Comparison of ENCODE assay signal across 16 cellular contexts in the genomic region with DNA sequence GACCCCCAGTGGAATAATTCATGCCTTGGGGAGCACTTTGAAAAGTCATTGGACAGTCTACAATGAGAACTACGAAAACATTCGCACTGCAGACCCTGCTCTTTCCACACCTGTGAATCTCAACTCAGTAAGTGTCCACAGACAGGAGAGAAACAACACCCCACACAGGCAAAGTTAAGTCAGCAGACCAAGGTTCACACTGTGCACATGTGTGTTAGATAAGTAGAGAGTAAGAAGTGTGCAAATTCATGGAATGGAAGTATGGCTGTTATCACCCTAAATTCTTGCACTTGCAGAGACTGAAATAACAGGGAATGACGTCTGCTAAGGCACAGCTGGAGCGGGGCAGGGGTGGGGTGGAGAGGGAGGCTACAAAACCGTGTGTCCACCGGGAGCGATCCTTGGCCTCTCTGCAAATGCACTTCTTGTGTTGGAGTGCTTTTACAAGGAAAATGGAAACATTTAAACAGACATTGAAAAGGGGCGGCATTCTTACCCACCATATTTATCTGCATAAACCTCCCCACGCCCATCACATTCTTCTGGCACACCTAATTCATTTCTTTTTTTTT. TPM values are rescaled to one million over a fixed set of nuclear protein-coding genes. Genes with fewer than 3 reads are reported as not detected.
DNase-seq lines count a peak whose midpoint lies in the region; ATAC-seq and TF ChIP-seq lines count a peak whose summit lies in the region.
"Had no signal": no experiment of that assay in that cellular context is flagged by ENCODE, and none has a peak within 500 bp of the region (broad histone marks: within the 10 kb centered on the region; RNA-seq: fewer than 3 reads in every experiment).

No MANE protein-coding gene starts in this region.

- H3K27ac Mint-ChIP-seq in activated T-helper 2 cell treated with anti-CD3 and anti-CD28 coated beads, Interferon-gamma antibody, Interleukin-2, Interleukin-4, amounts not matched to agents 10 μg/mL and 5 μg/mL and 100 μg/mL, durations not matched to agents 14 hours and 24 hours and 36 hours = no peak overlapping the region
- H3K27ac Mint-ChIP-seq: activated CD8-positive, alpha-beta T cell treated with anti-CD3 and anti-CD28 coated beads for 36 hours; activated naive CD8-positive, alpha-beta T cell treated with anti-CD3 and anti-CD28 coated beads, Interleukin-2, amount 50 U/mL, for 24 hours; stimulated activated effector memory CD8-positive, alpha-beta T cell treated with anti-CD3 and anti-CD28 coated beads, Interleukin-12 subunit alpha, Interleukin-12 subunit beta, amount 100 ng/mL, for 72 hours; T-helper 1 cell treated with Interleukin-12 subunit alpha and Interleukin-12 subunit beta and Interleukin-4 antibody, amounts not matched to agents 30 μg/mL and 1 μg/mL, for 36 hours had no signal

- no peak overlapping the region for H3K9ac ChIP-seq in OCI-LY1 (ENCODE audit: low read length)

- no peaks in the 10 kb centered on the region for H3K9me2 ChIP-seq in OCI-LY1 (ENCODE audit: low read depth, low read length)

- H3K4me3 ChIP-seq in OCI-LY1 (ENCODE audit: low read depth, low read length, poor library complexity, severe bottlenecking) = no peak overlapping the region
- no peak overlapping the region for H3K4me3 ChIP-seq in upper lobe of right lung
- H3K4me3 ChIP-seq: left lung had no signal

- no peak overlapping the region for H3K4me3 Mint-ChIP-seq in activated T-helper 2 cell treated with anti-CD3 and anti-CD28 coated beads, Interferon-gamma antibody, Interleukin-2, Interleukin-4, amounts not matched to agents 10 μg/mL and 5 μg/mL and 100 μg/mL, durations not matched to agents 14 hours and 24 hours and 36 hours (ENCODE audit: low read depth)
- H3K4me3 Mint-ChIP-seq in activated T-cell treated with anti-CD3 and anti-CD28 coated beads, Interleukin-2, amount 50 U/mL, for 4 hours = no peak overlapping the region
- H3K4me3 Mint-ChIP-seq: activated CD8-positive, alpha-beta T cell treated with anti-CD3 and anti-CD28 coated beads for 36 hours; activated naive CD8-positive, alpha-beta T cell treated with anti-CD3 and anti-CD28 coated beads, Interleukin-2, amount 50 U/mL, for 24 hours; central memory CD8-positive, alpha-beta T cell; stimulated activated effector memory CD8-positive, alpha-beta T cell treated with anti-CD3 and anti-CD28 coated beads, Interleukin-12 subunit alpha, Interleukin-12 subunit beta, amount 100 ng/mL, for 72 hours; T-helper 1 cell treated with Interleukin-12 subunit alpha and Interleukin-12 subunit beta and Interleukin-4 antibody, amounts not matched to agents 30 μg/mL and 1 μg/mL, for 36 hours had no signal

- H4K20me1 ChIP-seq in OCI-LY1 (ENCODE audit: insufficient read depth, low read length) = no peaks in the 10 kb centered on the region

- H3K4me1 Mint-ChIP-seq in activated T-helper 2 cell treated with anti-CD3 and anti-CD28 coated beads, Interferon-gamma antibody, Interleukin-2, Interleukin-4, amounts not matched to agents 10 μg/mL and 5 μg/mL and 100 μg/mL, durations not matched to agents 14 hours and 24 hours and 36 hours (ENCODE audit: low read depth) = peaks cover 3% of the 10 kb centered on the region
- H3K4me1 Mint-ChIP-seq in activated T-cell treated with anti-CD3 and anti-CD28 coated beads, Interleukin-2, amount 50 U/mL, for 4 hours (ENCODE audit: low read depth) = no peaks in the 10 kb centered on the region
- H3K4me1 Mint-ChIP-seq: central memory CD8-positive, alpha-beta T cell; stimulated activated effector memory CD8-positive, alpha-beta T cell treated with anti-CD3 and anti-CD28 coated beads, Interleukin-12 subunit alpha, Interleukin-12 subunit beta, amount 100 ng/mL, for 72 hours had no signal

- H3K9me3 ChIP-seq in OCI-LY1 (ENCODE audit: low read length) (no peaks in the 10 kb centered on the region), upper lobe of right lung (no peaks in the 10 kb centered on the region)
- H3K9me3 ChIP-seq: left lung had no signal

- peak overlapping the region; percentile 61 for H3K27ac ChIP-seq in OCI-LY1 (ENCODE audit: low read depth, low read length, poor library complexity, severe bottlenecking)
- peak overlapping the region; percentile 11 for H3K27ac ChIP-seq in upper lobe of right lung
- H3K27ac ChIP-seq: left lung had no signal

- no peak for TF ChIP-seq CTCF in OCI-LY1 (IDR thresholded peaks at IDR 0.05; ENCODE audit: low read length)
- TF ChIP-seq CTCF in omental fat pad (IDR thresholded peaks at IDR 0.05) = no peak
- no peak for TF ChIP-seq CTCF in upper lobe of right lung (IDR thresholded peaks at IDR 0.05)

- H3K79me2 ChIP-seq in OCI-LY1 (ENCODE audit: insufficient read depth, low read length) = peaks cover 18% of the 10 kb centered on the region

- intact Hi-C loops in Right ventricle myocardium superior (cut with DNase I) (no loop called here), upper lobe of right lung (cut with DNase I) (no loop called here)
- intact Hi-C loops in activated T-helper 2 cell treated with anti-CD3 and anti-CD28 coated beads, Interferon-gamma antibody, Interleukin-2, Interleukin-4, amounts not matched to agents 10 μg/mL and 5 μg/mL and 100 μg/mL, durations not matched to agents 14 hours and 24 hours and 36 hours (cut with micrococcal nuclease) = no loop called here

- H3K4me1 ChIP-seq in OCI-LY1 (ENCODE audit: insufficient read depth, low read length, severe bottlenecking) (peaks cover 25% of the 10 kb centered on the region), upper lobe of right lung (peaks cover 17% of the 10 kb centered on the region)

- no peaks in the 10 kb centered on the region for H3F3A ChIP-seq in OCI-LY1 (ENCODE audit: insufficient read depth, low read length)

- no peaks in the 10 kb centered on the region for H3K36me3 Mint-ChIP-seq in activated T-helper 2 cell treated with anti-CD3 and anti-CD28 coated beads, Interferon-gamma antibody, Interleukin-2, Interleukin-4, amounts not matched to agents 10 μg/mL and 5 μg/mL and 100 μg/mL, durations not matched to agents 14 hours and 24 hours and 36 hours (ENCODE audit: low read depth)
- no peaks in the 10 kb centered on the region for H3K36me3 Mint-ChIP-seq in activated T-cell treated with anti-CD3 and anti-CD28 coated beads, Interleukin-2, amount 50 U/mL, for 4 hours (ENCODE audit: insufficient read depth)
- H3K36me3 Mint-ChIP-seq: stimulated activated effector memory CD8-positive, alpha-beta T cell treated with anti-CD3 and anti-CD28 coated beads, Interleukin-12 subunit alpha, Interleukin-12 subunit beta, amount 100 ng/mL, for 72 hours had no signal

- ATAC-seq in Right ventricle myocardium superior (ENCODE audit: poor library complexity) (peak; percentile 79), omental fat pad (ENCODE audit: low FRiP score) (peak; percentile 24), upper lobe of right lung (no peak)
- no peak for ATAC-seq in activated T-cell treated with anti-CD3 and anti-CD28 coated beads, Interleukin-2, amount 50 U/mL, for 4 hours
- ATAC-seq: activated CD8-positive, alpha-beta T cell treated with anti-CD3 and anti-CD28 coated beads for 36 hours; activated naive CD8-positive, alpha-beta T cell treated with anti-CD3 and anti-CD28 coated beads, Interleukin-2, amount 50 U/mL, for 24 hours; left lung; stimulated activated effector memory CD8-positive, alpha-beta T cell treated with anti-CD3 and anti-CD28 coated beads, Interleukin-12 subunit alpha, Interleukin-12 subunit beta, amount 100 ng/mL, for 72 hours had no signal

- no peaks in the 10 kb centered on the region for H3K27me3 Mint-ChIP-seq in activated T-helper 2 cell treated with anti-CD3 and anti-CD28 coated beads, Interferon-gamma antibody, Interleukin-2, Interleukin-4, amounts not matched to agents 10 μg/mL and 5 μg/mL and 100 μg/mL, durations not matched to agents 14 hours and 24 hours and 36 hours (ENCODE audit: low read depth)
- H3K27me3 Mint-ChIP-seq in activated T-cell treated with anti-CD3 and anti-CD28 coated beads, Interleukin-2, amount 50 U/mL, for 4 hours (ENCODE audit: low read depth) = no peaks in the 10 kb centered on the region
- H3K27me3 Mint-ChIP-seq: activated B cell treated with CpG ODN at 0.5 μM for 24 hours; activated CD8-positive, alpha-beta T cell treated with anti-CD3 and anti-CD28 coated beads for 36 hours; activated naive CD8-positive, alpha-beta T cell treated with anti-CD3 and anti-CD28 coated beads, Interleukin-2, amount 50 U/mL, for 24 hours; central memory CD8-positive, alpha-beta T cell had no signal

- in situ Hi-C loops in ACHN (cut with HindIII; ENCODE audit: low pct_ligation_motif_present, low pct_unique_long_range_greater_than_20kb, low sequenced_read_pairs) = no loop called here

- H3K36me3 ChIP-seq in OCI-LY1 (ENCODE audit: insufficient read depth, low read length) = peaks cover 54% of the 10 kb centered on the region
- no peaks in the 10 kb centered on the region for H3K36me3 ChIP-seq in upper lobe of right lung
- H3K36me3 ChIP-seq: left lung had no signal

- no peaks in the 10 kb centered on the region for H3K9me3 Mint-ChIP-seq in activated T-helper 2 cell treated with anti-CD3 and anti-CD28 coated beads, Interferon-gamma antibody, Interleukin-2, Interleukin-4, amounts not matched to agents 10 μg/mL and 5 μg/mL and 100 μg/mL, durations not matched to agents 14 hours and 24 hours and 36 hours
- H3K9me3 Mint-ChIP-seq in activated T-cell treated with anti-CD3 and anti-CD28 coated beads, Interleukin-2, amount 50 U/mL, for 4 hours = peaks cover 3% of the 10 kb centered on the region
- H3K9me3 Mint-ChIP-seq: activated B cell treated with CpG ODN at 0.5 μM for 24 hours; activated CD8-positive, alpha-beta T cell treated with anti-CD3 and anti-CD28 coated beads for 36 hours; activated naive CD8-positive, alpha-beta T cell treated with anti-CD3 and anti-CD28 coated beads, Interleukin-2, amount 50 U/mL, for 24 hours; central memory CD8-positive, alpha-beta T cell; stimulated activated effector memory CD8-positive, alpha-beta T cell treated with anti-CD3 and anti-CD28 coated beads, Interleukin-12 subunit alpha, Interleukin-12 subunit beta, amount 100 ng/mL, for 72 hours; T-helper 1 cell treated with Interleukin-12 subunit alpha and Interleukin-12 subunit beta and Interleukin-4 antibody, amounts not matched to agents 30 μg/mL and 1 μg/mL, for 36 hours had no signal

- peak; percentile 77 for DNase-seq in Right ventricle myocardium superior
- no peak for DNase-seq in omental fat pad (ENCODE audit: low spot score)
- no peak for DNase-seq in upper lobe of right lung
- no peak for DNase-seq in activated T-helper 2 cell treated with anti-CD3 and anti-CD28 coated beads, Interferon-gamma antibody, Interleukin-2, Interleukin-4, amounts not matched to agents 10 μg/mL and 5 μg/mL and 100 μg/mL, durations not matched to agents 14 hours and 24 hours and 36 hours (ENCODE audit: low spot score)
- DNase-seq in ACHN = no peak
- DNase-seq in dermis blood vessel endothelial cell = no peak
- no peak for DNase-seq in activated T-cell treated with anti-CD3 and anti-CD28 coated beads, Interleukin-2, amount 50 U/mL, for 4 hours
- DNase-seq: activated B cell treated with CpG ODN at 0.5 μM for 24 hours; activated CD8-positive, alpha-beta T cell treated with anti-CD3 and anti-CD28 coated beads for 36 hours; activated naive CD8-positive, alpha-beta T cell treated with anti-CD3 and anti-CD28 coated beads, Interleukin-2, amount 50 U/mL, for 24 hours; NCI-H2227 treated with DMSO at 0.1 percent for 48 hours had no signal

- H2AFZ ChIP-seq in OCI-LY1 (ENCODE audit: low read length) = no peak overlapping the region

- H3K4me2 ChIP-seq in OCI-LY1 (ENCODE audit: low read length) = no peak overlapping the region

- H3K27me3 ChIP-seq in OCI-LY1 (ENCODE audit: insufficient read depth, low read length) = no peaks in the 10 kb centered on the region
- no peaks in the 10 kb centered on the region for H3K27me3 ChIP-seq in upper lobe of right lung
- H3K27me3 ChIP-seq: left lung had no signal

RNA-seq across cellular contexts. Expression of gene TNS3, which starts 30.3 kb away (rescaled TPM):
- total RNA-seq in Right ventricle myocardium superior (43.2 TPM), omental fat pad (100 to 1,000 TPM in 2 of 4 donors, 10 to 100 TPM in 2; 70.9 to 112 (median 98.6) TPM), upper lobe of right lung (168 TPM), dermis blood vessel endothelial cell (11.7 and 13.6 TPM in 2 replicates)
- 5.3 and 8.5 TPM in 2 replicates for total RNA-seq in activated T-helper 2 cell treated with anti-CD3 and anti-CD28 coated beads, Interferon-gamma antibody, Interleukin-2, Interleukin-4, amounts not matched to agents 10 μg/mL and 5 μg/mL and 100 μg/mL, durations not matched to agents 14 hours and 24 hours and 36 hours
- total RNA-seq in activated T-cell treated with anti-CD3 and anti-CD28 coated beads, Interleukin-2, amount 50 U/mL, for 4 hours = 1 to 10 TPM; 2.6 to 3.4 (median 3.2) TPM

Comparison
In these comparisons a context has a peak if more than half of its experiments do, and no peak if none do; other contexts are left out.
1. ATAC-seq: peak in Right ventricle myocardium superior (single experiment) and omental fat pad (single experiment); none in upper lobe of right lung (single experiment) and activated T-cell treated with anti-CD3 and anti-CD28 coated beads, Interleukin-2, amount 50 U/mL, for 4 hours (0 of 2).